In the genomic region with DNA sequence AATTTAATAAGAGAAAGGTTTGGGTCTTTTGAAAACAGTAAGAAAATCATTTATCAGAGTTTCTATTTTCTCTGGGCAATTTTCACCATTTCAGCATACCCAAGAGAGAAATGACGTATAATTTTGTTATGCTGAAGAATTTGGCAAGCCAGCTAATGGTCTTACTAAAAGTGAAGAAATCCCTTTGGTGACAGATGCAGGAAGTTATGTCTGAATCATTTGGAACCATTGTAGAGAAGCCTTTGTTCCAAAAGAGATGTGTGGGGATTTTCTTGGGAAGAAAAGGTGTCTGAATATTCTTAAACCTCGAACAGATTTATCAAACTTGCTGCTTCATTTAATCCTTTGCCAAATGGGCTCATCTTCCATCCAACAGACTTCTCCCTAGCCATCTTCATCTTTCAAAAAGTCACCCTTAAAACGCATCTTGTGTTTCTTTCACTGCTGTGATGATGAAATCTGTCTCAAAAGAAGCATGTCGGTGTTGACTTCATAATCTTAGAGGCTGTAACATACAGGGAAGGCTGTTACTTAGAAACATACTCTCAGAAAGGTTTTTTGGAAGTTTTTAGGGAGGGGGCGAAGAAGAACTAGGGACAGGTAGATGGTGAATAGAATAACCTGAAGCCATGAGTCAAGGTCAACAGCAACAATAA, we compare ENCODE assay signal across 11 cellular contexts. TPM values are rescaled to one million over a fixed set of nuclear protein-coding genes. Genes with fewer than 3 reads are reported as not detected.
A peak's percentile ranks its signal among the peaks of the same experiment; 100 is the strongest.
DNase-seq lines count a peak whose midpoint lies in the region; ATAC-seq and TF ChIP-seq lines count a peak whose summit lies in the region.
"Had no signal": no experiment of that assay in that cellular context is flagged by ENCODE, and none has a peak within 500 bp of the region (broad histone marks: within the 10 kb centered on the region; RNA-seq: fewer than 3 reads in every experiment).

No MANE protein-coding gene starts in this region.

- ATAC-seq in right cardiac atrium (peak; percentile 68 to 76), HG03520 (IDR thresholded peaks at IDR 0.05; ENCODE audit: unreplicated experiment) (no peak), HG03045 (IDR thresholded peaks at IDR 0.05; ENCODE audit: unreplicated experiment) (no peak), HG02884 (IDR thresholded peaks at IDR 0.05; ENCODE audit: unreplicated experiment) (no peak)
- ATAC-seq in stimulated activated naive CD8-positive, alpha-beta T cell treated with anti-CD3 and anti-CD28 coated beads, Interleukin-15, amount 100 ng/mL, for 72 hours: no peak

- H3K4me1 ChIP-seq in right cardiac atrium (ENCODE audit: control insufficient read depth, insufficient read depth, low read length) (no peaks in the 10 kb centered on the region), stomach (peaks cover 0 to 19% (median 3%) of the 10 kb centered on the region in 4 donors)

- 51% methylated on average over 5 of the region's 5 CpGs for WGBS in right cardiac atrium
- WGBS in stomach, 5 donors: 58 to 83% (median 76%) methylated on average over 5 of the region's 5 CpGs

- no peaks in the 10 kb centered on the region for H3K27me3 Mint-ChIP-seq in stimulated activated naive CD8-positive, alpha-beta T cell treated with anti-CD3 and anti-CD28 coated beads, Interleukin-15, amount 100 ng/mL, for 72 hours
- H3K27me3 Mint-ChIP-seq: activated naive CD4-positive, alpha-beta T cell treated with anti-CD3 and anti-CD28 coated beads, Interleukin-2, amount 50 U/mL, for 24 hours had no signal

- H3K4me3 Mint-ChIP-seq in stimulated activated naive CD8-positive, alpha-beta T cell treated with anti-CD3 and anti-CD28 coated beads, Interleukin-15, amount 100 ng/mL, for 72 hours: no peak overlapping the region
- H3K4me3 Mint-ChIP-seq: activated naive CD4-positive, alpha-beta T cell treated with anti-CD3 and anti-CD28 coated beads, Interleukin-2, amount 50 U/mL, for 24 hours; H9; T-helper 1 cell treated with Interleukin-12 subunit alpha and Interleukin-12 subunit beta and Interleukin-4 antibody, amounts not matched to agents 30 μg/mL and 1 μg/mL, for 36 hours had no signal

- DNase-seq in HS-27A (ENCODE audit: low read depth): peak; percentile 35
- peak; percentile 92 for DNase-seq in astrocyte of the spinal cord (ENCODE audit: low read depth, low spot score)
- no peak for DNase-seq in right cardiac atrium
- no peak for DNase-seq in stomach
- DNase-seq in stimulated activated naive CD8-positive, alpha-beta T cell treated with anti-CD3 and anti-CD28 coated beads, Interleukin-15, amount 100 ng/mL, for 72 hours: no peak
- DNase-seq: H9 had no signal

- H3K9me3 ChIP-seq in right cardiac atrium (ENCODE audit: control insufficient read depth, low read length) (no peaks in the 10 kb centered on the region), stomach (no peaks in the 10 kb centered on the region)

- no peak for TF ChIP-seq POLR2A in stomach (IDR thresholded peaks at IDR 0.05)

- H3K27me3 ChIP-seq in right cardiac atrium (ENCODE audit: control insufficient read depth, insufficient read depth) (no peaks in the 10 kb centered on the region), stomach (no peaks in the 10 kb centered on the region)

- no peak overlapping the region for H3K27ac ChIP-seq in right cardiac atrium (ENCODE audit: low read length)
- peak overlapping the region in 4 of 5 donors; percentile 13 to 57 (median 46) for H3K27ac ChIP-seq in stomach

- in situ Hi-C loops in astrocyte of the spinal cord (cut with HindIII; ENCODE audit: low sequenced_read_pairs): no loop called here

- H3K27ac Mint-ChIP-seq in stimulated activated naive CD8-positive, alpha-beta T cell treated with anti-CD3 and anti-CD28 coated beads, Interleukin-15, amount 100 ng/mL, for 72 hours: no peak overlapping the region
- H3K27ac Mint-ChIP-seq: activated naive CD4-positive, alpha-beta T cell treated with anti-CD3 and anti-CD28 coated beads, Interleukin-2, amount 50 U/mL, for 24 hours; H9; T-helper 1 cell treated with Interleukin-12 subunit alpha and Interleukin-12 subunit beta and Interleukin-4 antibody, amounts not matched to agents 30 μg/mL and 1 μg/mL, for 36 hours had no signal

- no peaks in the 10 kb centered on the region for H3K4me1 Mint-ChIP-seq in stimulated activated naive CD8-positive, alpha-beta T cell treated with anti-CD3 and anti-CD28 coated beads, Interleukin-15, amount 100 ng/mL, for 72 hours

- intact Hi-C loops in right cardiac atrium (cut with DNase I) (no loop called here), stomach (cut with DNase I; ENCODE audit: low total_unique reads) (no loop called here)

- no peaks in the 10 kb centered on the region for H3K9me3 Mint-ChIP-seq in stimulated activated naive CD8-positive, alpha-beta T cell treated with anti-CD3 and anti-CD28 coated beads, Interleukin-15, amount 100 ng/mL, for 72 hours
- H3K9me3 Mint-ChIP-seq: activated naive CD4-positive, alpha-beta T cell treated with anti-CD3 and anti-CD28 coated beads, Interleukin-2, amount 50 U/mL, for 24 hours; H9; T-helper 1 cell treated with Interleukin-12 subunit alpha and Interleukin-12 subunit beta and Interleukin-4 antibody, amounts not matched to agents 30 μg/mL and 1 μg/mL, for 36 hours had no signal

- H3K4me3 ChIP-seq in astrocyte of the spinal cord (ENCODE audit: low read depth, low read length) (no peak overlapping the region), right cardiac atrium (ENCODE audit: low read length) (no peak overlapping the region), stomach (no peak overlapping the region)

- TF ChIP-seq CTCF in astrocyte of the spinal cord (IDR thresholded peaks at IDR 0.05; ENCODE audit: low read depth, low read length) (no peak), stomach (IDR thresholded peaks at IDR 0.05) (no peak)

- no peak for TF ChIP-seq EP300 in stomach (IDR thresholded peaks at IDR 0.05)

- H3K36me3 ChIP-seq in stomach: no peaks in the 10 kb centered on the region

RNA-seq across cellular contexts. Expression of a gene that starts 39.5 kb away (rescaled TPM):
- total RNA-seq in right cardiac atrium (100 to 1,000 TPM in 3 of 4 donors, 10 to 100 TPM in 1; 67.9 to 138 (median 113) TPM), stomach (100 to 1,000 TPM in 1 of 5 donors, 10 to 100 TPM in 4; 22.3 to 102 (median 40.3) TPM)
- polyA plus RNA-seq in right cardiac atrium (35.7 TPM), stomach (10 to 100 TPM; 15.3 to 32.7 (median 18.6) TPM)

RNA-seq across cellular contexts. Expression of a gene that starts 43.1 kb away (rescaled TPM):
- total RNA-seq in right cardiac atrium: 100 to 1,000 TPM in 2 of 4 donors, 10 to 100 TPM in 2; 66.0 to 136 (median 103) TPM
- 48.7 TPM for polyA plus RNA-seq in right cardiac atrium
- 1 to 10 TPM in 2 of 5 donors, not detected in 3; 1.3 to 1.5 TPM for total RNA-seq in stomach
- under 1 TPM; 0.15 to 0.61 (median 0.37) TPM for polyA plus RNA-seq in stomach

Comparison
In these comparisons a context has a peak if more than half of its experiments do, and no peak if none do; other contexts are left out.
1. DNase-seq: peak in HS-27A (single experiment) and astrocyte of the spinal cord (single experiment); none in right cardiac atrium (0 of 3), stomach (single experiment) and stimulated activated naive CD8-positive, alpha-beta T cell treated with anti-CD3 and anti-CD28 coated beads, Interleukin-15, amount 100 ng/mL, for 72 hours (0 of 2).
2. ATAC-seq: peak in right cardiac atrium (2 of 2); none in stimulated activated naive CD8-positive, alpha-beta T cell treated with anti-CD3 and anti-CD28 coated beads, Interleukin-15, amount 100 ng/mL, for 72 hours (single experiment), HG03520 (single experiment), HG03045 (single experiment) and HG02884 (single experiment).
3. RNA of a gene that starts 43.1 kb away (total RNA-seq): 66.0 to 136 TPM in right cardiac atrium; 1.3 to 1.5 TPM in stomach; every median in the first group is over 10 times any median in the second.